Comparison of ENCODE assay signal across 20 cellular contexts in genomic region chr3:57822686-57823085, GRCh38.
"Had no signal": no experiment of that assay in that cellular context is flagged by ENCODE, and none has a peak within 500 bp of the region (broad histone marks: within the 10 kb centered on the region; RNA-seq: fewer than 3 reads in every experiment).

No MANE protein-coding gene starts in this region.

- H3K27me3 Mint-ChIP-seq: activated T-cell treated with anti-CD3 and anti-CD28 coated beads, Interleukin-2, amount 50 U/mL, for 24 hours; activated T-helper 17 cell treated with anti-CD3 and anti-CD28 coated beads, Interleukin-2, amount 50 U/mL, for 72 hours; memory B cell; stimulated activated naive CD8-positive, alpha-beta T cell treated with anti-CD3 and anti-CD28 coated beads, Interleukin-15, Interleukin-2, amounts not matched to agents 100 ng/mL and 50 ng/mL, for 24 hours had no signal

- H3K9me3 Mint-ChIP-seq: activated naive CD4-positive, alpha-beta T cell treated with anti-CD3 and anti-CD28 coated beads, Interleukin-2, amount 50 U/mL, for 72 hours; activated T-cell treated with anti-CD3 and anti-CD28 coated beads, Interleukin-2, amount 50 U/mL, for 24 hours; activated T-helper 17 cell treated with anti-CD3 and anti-CD28 coated beads, Interleukin-2, amount 50 U/mL, for 72 hours; memory B cell; nephron progenitor cell; stimulated activated naive CD8-positive, alpha-beta T cell treated with anti-CD3 and anti-CD28 coated beads, Interleukin-15, Interleukin-2, amounts not matched to agents 100 ng/mL and 50 ng/mL, for 24 hours had no signal

- H3K36me3 ChIP-seq: pancreas, right lobe of liver, tibial artery had no signal

- DNase-seq: activated CD4-positive, alpha-beta T cell treated with anti-CD3 and anti-CD28 coated beads for 1 hour; activated CD4-positive, alpha-beta T cell treated with anti-CD3 and anti-CD28 coated beads, Interleukin-2, amount 50 U/mL, for 1 hour; activated T-cell treated with anti-CD3 and anti-CD28 coated beads, Interleukin-2, amount 50 U/mL, for 24 hours; amniotic stem cell; cortex of kidney; foreskin melanocyte; hippocampal formation; mucosa of descending colon; nephron progenitor cell; pancreas; right lobe of liver; stimulated activated CD4-positive, alpha-beta T cell treated with anti-CD3 and anti-CD28 coated beads, Interleukin-1b, Interleukin-23, amount 100 ng/mL, for 48 hours; substantia nigra; T-helper 1 cell; tibial artery had no signal

- H3K27ac ChIP-seq: pancreas, right lobe of liver, skin epidermis, tibial artery had no signal

- H3K27me3 ChIP-seq: pancreas, right lobe of liver, tibial artery had no signal

- H3K36me3 Mint-ChIP-seq: activated naive CD4-positive, alpha-beta T cell treated with anti-CD3 and anti-CD28 coated beads, Interleukin-2, amount 50 U/mL, for 72 hours had no signal

- ATAC-seq: activated naive CD4-positive, alpha-beta T cell treated with anti-CD3 and anti-CD28 coated beads, Interleukin-2, amount 50 U/mL, for 72 hours; activated T-helper 17 cell treated with anti-CD3 and anti-CD28 coated beads, Interleukin-2, amount 50 U/mL, for 72 hours; mucosa of descending colon had no signal

- H3K9me3 ChIP-seq: mucosa of descending colon, pancreas, right lobe of liver, tibial artery had no signal

- H3K27ac Mint-ChIP-seq: activated naive CD4-positive, alpha-beta T cell treated with anti-CD3 and anti-CD28 coated beads, Interleukin-2, amount 50 U/mL, for 72 hours; activated T-cell treated with anti-CD3 and anti-CD28 coated beads, Interleukin-2, amount 50 U/mL, for 24 hours; nephron progenitor cell; stimulated activated naive CD8-positive, alpha-beta T cell treated with anti-CD3 and anti-CD28 coated beads, Interleukin-15, Interleukin-2, amounts not matched to agents 100 ng/mL and 50 ng/mL, for 24 hours had no signal

- H3K4me3 Mint-ChIP-seq: activated T-cell treated with anti-CD3 and anti-CD28 coated beads, Interleukin-2, amount 50 U/mL, for 24 hours; activated T-helper 17 cell treated with anti-CD3 and anti-CD28 coated beads, Interleukin-2, amount 50 U/mL, for 72 hours; memory B cell; nephron progenitor cell; stimulated activated naive CD8-positive, alpha-beta T cell treated with anti-CD3 and anti-CD28 coated beads, Interleukin-15, Interleukin-2, amounts not matched to agents 100 ng/mL and 50 ng/mL, for 24 hours had no signal

- H3K4me3 ChIP-seq: mucosa of descending colon, pancreas, right lobe of liver, skin epidermis, tibial artery had no signal
